ENCODE assay signal across 8 cellular contexts in genomic region chr1:151593651-151594625, GRCh38. TPM values are rescaled to one million over a fixed set of nuclear protein-coding genes. Genes with fewer than 3 reads are reported as not detected.
DNase-seq lines count a peak whose midpoint lies in the region; ATAC-seq lines count a peak whose summit lies in the region.

No MANE protein-coding gene starts in this region.

- H3K4me3 Mint-ChIP-seq in activated CD8-positive, alpha-beta T cell treated with anti-CD3 and anti-CD28 coated beads, Interleukin-2, amount 10 ng/mL, durations not matched to agents 7 days and 5 days, result peak overlapping the region; percentile 47
- H3K4me3 Mint-ChIP-seq in memory B cell, result peak overlapping the region; percentile 65

- no peaks in the 10 kb centered on the region for H3K9me3 Mint-ChIP-seq in activated CD8-positive, alpha-beta T cell treated with anti-CD3 and anti-CD28 coated beads, Interleukin-2, amount 10 ng/mL, durations not matched to agents 7 days and 5 days (ENCODE audit: insufficient read depth)
- peaks cover 10% of the 10 kb centered on the region for H3K9me3 Mint-ChIP-seq in memory B cell

- no peaks in the 10 kb centered on the region for H3K36me3 Mint-ChIP-seq in activated CD8-positive, alpha-beta T cell treated with anti-CD3 and anti-CD28 coated beads, Interleukin-2, amount 10 ng/mL, durations not matched to agents 7 days and 5 days (ENCODE audit: low read depth)
- peaks cover 8% of the 10 kb centered on the region for H3K36me3 Mint-ChIP-seq in memory B cell

- POLR2A ChIA-PET in activated CD8-positive, alpha-beta T cell treated with anti-CD3 and anti-CD28 coated beads, Interleukin-2, amount 10 ng/mL, durations not matched to agents 7 days and 5 days (lab: Charles Lee), result interaction anchor here (0.9 kb wide), 2 partner anchors 36 to 246 kb away, joined by 3 read pairs; no protein-coding TSS in a partner anchor

- DNase-seq in COLO829 (ENCODE audit: low spot score) (peak; percentile 48), NCI-H526 treated with DMSO at 0.1 percent for 48 hours (lab: John Stamatoyannopoulos, UW) (peak; percentile 90), memory B cell (ENCODE audit: low spot score in 2 of 2) (peak; percentile 80 to 82)
- DNase-seq in activated CD8-positive, alpha-beta T cell treated with anti-CD3 and anti-CD28 coated beads, Interleukin-2, amount 10 ng/mL, durations not matched to agents 7 days and 5 days, result peak; percentile 90
- DNase-seq in effector CD8-positive, alpha-beta T cell (lab: John Stamatoyannopoulos, UW), result peak; percentile 72
- DNase-seq in stimulated activated CD8-positive, alpha-beta memory T cell treated with anti-CD3 and anti-CD28 coated beads, Interleukin-2, amount 100 ng/mL, for 1 hour (ENCODE audit: low read depth in 2 of 2), result peak; percentile 68 to 80

- peaks cover 12% of the 10 kb centered on the region for H3K27me3 Mint-ChIP-seq in activated CD8-positive, alpha-beta T cell treated with anti-CD3 and anti-CD28 coated beads, Interleukin-2, amount 10 ng/mL, durations not matched to agents 7 days and 5 days (ENCODE audit: low read depth)
- peaks cover 4% of the 10 kb centered on the region for H3K27me3 Mint-ChIP-seq in memory B cell

- H3K27ac Mint-ChIP-seq in activated CD8-positive, alpha-beta T cell treated with anti-CD3 and anti-CD28 coated beads, Interleukin-2, amount 10 ng/mL, durations not matched to agents 7 days and 5 days, result no peak overlapping the region
- peak overlapping the region; percentile 3 for H3K27ac Mint-ChIP-seq in memory B cell

- peaks cover 9% of the 10 kb centered on the region for H3K4me1 Mint-ChIP-seq in activated CD8-positive, alpha-beta T cell treated with anti-CD3 and anti-CD28 coated beads, Interleukin-2, amount 10 ng/mL, durations not matched to agents 7 days and 5 days (ENCODE audit: low read depth)
- peaks cover 6% of the 10 kb centered on the region for H3K4me1 Mint-ChIP-seq in memory B cell

- ATAC-seq in HG02763 (IDR thresholded peaks at IDR 0.05; ENCODE audit: unreplicated experiment), result peak; percentile 51
- peak; percentile 98 for ATAC-seq in activated CD8-positive, alpha-beta T cell treated with anti-CD3 and anti-CD28 coated beads, Interleukin-2, amount 10 ng/mL, durations not matched to agents 7 days and 5 days
- peak; percentile 100 for ATAC-seq in memory B cell (ENCODE audit: low read depth)
- ATAC-seq in HG03521 (IDR thresholded peaks at IDR 0.05; ENCODE audit: unreplicated experiment), result no peak

- CTCF ChIA-PET in activated CD8-positive, alpha-beta T cell treated with anti-CD3 and anti-CD28 coated beads, Interleukin-2, amount 10 ng/mL, durations not matched to agents 7 days and 5 days (lab: Charles Lee), result interaction anchor here (0.6 to 5.9 kb wide), 61 partner anchors 8 to 408 kb away, joined by 3 to 40 read pairs (median 4); partner anchors contain the start of genes CELF3, PI4KB, RIIAD1 and TDRKH

RNA-seq across cellular contexts. Expression of gene SNX27, which starts 17.9 kb away (rescaled TPM):
- total RNA-seq in activated CD8-positive, alpha-beta T cell treated with anti-CD3 and anti-CD28 coated beads, Interleukin-2, amount 10 ng/mL, durations not matched to agents 7 days and 5 days, result 10 to 100 TPM; 24.5 to 26.0 TPM

RNA-seq across cellular contexts. Expression of gene TUFT1, which starts 53.8 kb away (rescaled TPM):
- under 1 TPM; 0.42 TPM for total RNA-seq in activated CD8-positive, alpha-beta T cell treated with anti-CD3 and anti-CD28 coated beads, Interleukin-2, amount 10 ng/mL, durations not matched to agents 7 days and 5 days
